In the genomic region with DNA sequence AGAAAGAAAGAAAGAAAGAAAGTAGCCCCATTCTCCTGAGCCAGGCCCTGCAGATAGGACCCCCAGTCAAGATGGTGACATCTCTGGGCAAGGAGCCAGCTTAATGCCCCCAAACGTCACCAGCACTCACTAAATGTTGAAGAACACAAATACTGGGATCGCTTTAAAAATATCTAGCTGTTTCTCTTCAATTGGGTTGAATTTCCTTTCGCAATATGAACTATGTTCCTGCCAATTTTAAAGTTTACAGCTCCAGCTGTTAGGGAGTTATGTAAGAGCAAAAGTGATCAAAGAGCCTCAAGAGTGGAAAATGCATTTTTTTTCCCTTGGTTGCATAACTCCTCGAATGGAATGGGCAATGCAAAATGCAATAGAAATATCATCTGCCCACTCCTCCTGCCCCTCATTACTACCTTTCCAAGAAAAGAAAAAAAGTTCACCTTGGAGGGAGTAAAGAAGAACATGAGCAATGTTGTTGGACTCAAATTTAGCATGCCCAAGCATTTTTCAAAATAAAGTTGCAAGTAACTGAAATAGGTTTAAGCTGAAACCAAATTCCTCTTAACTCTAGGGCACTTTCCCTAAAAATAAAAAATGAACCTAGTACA, we compare ENCODE assay signal across 12 cellular contexts.
DNase-seq lines count a peak whose midpoint lies in the region; ATAC-seq, FAIRE-seq and TF ChIP-seq lines count a peak whose summit lies in the region.
"Had no signal": no experiment of that assay in that cellular context is flagged by ENCODE, and none has a peak within 500 bp of the region (broad histone marks: within the 10 kb centered on the region; RNA-seq: fewer than 3 reads in every experiment).

No MANE protein-coding gene starts in this region.

- intact Hi-C loops in right cardiac atrium (cut with DNase I), result no loop called here

- H3K4me3 Mint-ChIP-seq in activated CD8-positive, alpha-beta T cell treated with anti-CD3 and anti-CD28 coated beads, Interleukin-2, amount 10 ng/mL, durations not matched to agents 7 days and 5 days, result no peak overlapping the region

- POLR2A ChIA-PET in activated CD8-positive, alpha-beta T cell treated with anti-CD3 and anti-CD28 coated beads, Interleukin-2, amount 10 ng/mL, durations not matched to agents 7 days and 5 days (lab: Charles Lee), result no interaction called here

- CTCF ChIA-PET in activated CD8-positive, alpha-beta T cell treated with anti-CD3 and anti-CD28 coated beads, Interleukin-2, amount 10 ng/mL, durations not matched to agents 7 days and 5 days (lab: Charles Lee), result no interaction called here

- H3K27ac Mint-ChIP-seq in activated CD8-positive, alpha-beta T cell treated with anti-CD3 and anti-CD28 coated beads, Interleukin-2, amount 10 ng/mL, durations not matched to agents 7 days and 5 days, result no peak overlapping the region
- H3K27ac Mint-ChIP-seq: activated naive CD4-positive, alpha-beta T cell treated with anti-CD3 and anti-CD28 coated beads, Interleukin-2, amount 50 U/mL, for 72 hours had no signal

- 37% methylated on average over 4 of the region's 4 CpGs for WGBS in right cardiac atrium

- H3K36me3 Mint-ChIP-seq in activated CD8-positive, alpha-beta T cell treated with anti-CD3 and anti-CD28 coated beads, Interleukin-2, amount 10 ng/mL, durations not matched to agents 7 days and 5 days (ENCODE audit: low read depth), result no peaks in the 10 kb centered on the region
- H3K36me3 Mint-ChIP-seq: activated naive CD4-positive, alpha-beta T cell treated with anti-CD3 and anti-CD28 coated beads, Interleukin-2, amount 50 U/mL, for 72 hours had no signal

- H3K9me3 ChIP-seq in right cardiac atrium (ENCODE audit: control insufficient read depth, low read length), result no peaks in the 10 kb centered on the region

- no peaks in the 10 kb centered on the region for H3K27me3 Mint-ChIP-seq in activated CD8-positive, alpha-beta T cell treated with anti-CD3 and anti-CD28 coated beads, Interleukin-2, amount 10 ng/mL, durations not matched to agents 7 days and 5 days (ENCODE audit: low read depth)

- ATAC-seq in right cardiac atrium, result peak; percentile 51 to 78
- ATAC-seq in activated CD8-positive, alpha-beta T cell treated with anti-CD3 and anti-CD28 coated beads, Interleukin-2, amount 10 ng/mL, durations not matched to agents 7 days and 5 days, result no peak
- ATAC-seq in GM21367 (IDR thresholded peaks at IDR 0.05; ENCODE audit: unreplicated experiment), result no peak
- ATAC-seq: activated naive CD4-positive, alpha-beta T cell treated with anti-CD3 and anti-CD28 coated beads, Interleukin-2, amount 50 U/mL, for 72 hours; stimulated activated naive CD8-positive, alpha-beta T cell treated with anti-CD3 and anti-CD28 coated beads, Interleukin-15, Interleukin-2, amounts not matched to agents 100 U/mL and 50 U/mL, for 24 hours had no signal

- H3K27ac ChIP-seq in right cardiac atrium (ENCODE audit: low read length), result no peak overlapping the region
- H3K27ac ChIP-seq in skin epidermis, result peak overlapping the region in 12 of 21 experiments; percentile 7 to 69 (median 48)
- H3K27ac ChIP-seq in substantia nigra (ENCODE audit: low read depth, low read length, poor library complexity, severe bottlenecking), result no peak overlapping the region

- FAIRE-seq in HTR-8/SVneo (lab: Jason Lieb, UNC), result no peak

- peak; percentile 71 for DNase-seq in GM04503 (ENCODE audit: low read depth)
- DNase-seq in astrocyte of the cerebellum (ENCODE audit: low read depth), result peak; percentile 55
- DNase-seq in right cardiac atrium, result peak; percentile 31 to 65 (median 50)
- DNase-seq in activated CD8-positive, alpha-beta T cell treated with anti-CD3 and anti-CD28 coated beads, Interleukin-2, amount 10 ng/mL, durations not matched to agents 7 days and 5 days, result no peak
- DNase-seq in HTR-8/SVneo (ENCODE audit: insufficient read length, low spot score), result no peak
- DNase-seq in substantia nigra (lab: John Stamatoyannopoulos, UW), result no peak
- DNase-seq: activated CD4-positive, alpha-beta T cell treated with anti-CD3 and anti-CD28 coated beads for 4 hours; SHP77; stimulated activated naive CD8-positive, alpha-beta T cell treated with anti-CD3 and anti-CD28 coated beads, Interleukin-15, Interleukin-2, amounts not matched to agents 100 U/mL and 50 U/mL, for 24 hours had no signal

- no peaks in the 10 kb centered on the region for H3K27me3 ChIP-seq in right cardiac atrium (ENCODE audit: control insufficient read depth, insufficient read depth)

- H3K9me3 Mint-ChIP-seq in activated CD8-positive, alpha-beta T cell treated with anti-CD3 and anti-CD28 coated beads, Interleukin-2, amount 10 ng/mL, durations not matched to agents 7 days and 5 days (ENCODE audit: insufficient read depth), result no peaks in the 10 kb centered on the region
- H3K9me3 Mint-ChIP-seq: activated naive CD4-positive, alpha-beta T cell treated with anti-CD3 and anti-CD28 coated beads, Interleukin-2, amount 50 U/mL, for 72 hours had no signal

- in situ Hi-C loops in astrocyte of the cerebellum (cut with HindIII; ENCODE audit: low sequenced_read_pairs), result no loop called here

- peaks cover 3% of the 10 kb centered on the region for H3K4me1 ChIP-seq in right cardiac atrium (ENCODE audit: control insufficient read depth, insufficient read depth, low read length)

- TF ChIP-seq CTCF in astrocyte of the cerebellum (IDR thresholded peaks at IDR 0.05; ENCODE audit: low read depth, low read length, missing control alignments), result no peak

- H3K4me3 ChIP-seq in astrocyte of the cerebellum (ENCODE audit: low read depth, low read length) (no peak overlapping the region), right cardiac atrium (ENCODE audit: low read length) (no peak overlapping the region), skin epidermis (no peak overlapping the region)

- H3K4me1 Mint-ChIP-seq in activated CD8-positive, alpha-beta T cell treated with anti-CD3 and anti-CD28 coated beads, Interleukin-2, amount 10 ng/mL, durations not matched to agents 7 days and 5 days (ENCODE audit: low read depth), result no peaks in the 10 kb centered on the region

Comparison
In these comparisons a context has a peak if more than half of its experiments do, and no peak if none do; other contexts are left out.
1. DNase-seq: peak in GM04503 (single experiment), astrocyte of the cerebellum (single experiment) and right cardiac atrium (3 of 3); none in activated CD8-positive, alpha-beta T cell treated with anti-CD3 and anti-CD28 coated beads, Interleukin-2, amount 10 ng/mL, durations not matched to agents 7 days and 5 days (single experiment), HTR-8/SVneo (single experiment) and substantia nigra (0 of 49).
2. ATAC-seq: peak in right cardiac atrium (2 of 2); none in activated CD8-positive, alpha-beta T cell treated with anti-CD3 and anti-CD28 coated beads, Interleukin-2, amount 10 ng/mL, durations not matched to agents 7 days and 5 days (single experiment) and GM21367 (single experiment).
3. H3K27ac ChIP-seq: peak in skin epidermis (12 of 21); none in right cardiac atrium (single experiment) and substantia nigra (single experiment).